ENCODE assay signal across 15 cellular contexts in the genomic region with DNA sequence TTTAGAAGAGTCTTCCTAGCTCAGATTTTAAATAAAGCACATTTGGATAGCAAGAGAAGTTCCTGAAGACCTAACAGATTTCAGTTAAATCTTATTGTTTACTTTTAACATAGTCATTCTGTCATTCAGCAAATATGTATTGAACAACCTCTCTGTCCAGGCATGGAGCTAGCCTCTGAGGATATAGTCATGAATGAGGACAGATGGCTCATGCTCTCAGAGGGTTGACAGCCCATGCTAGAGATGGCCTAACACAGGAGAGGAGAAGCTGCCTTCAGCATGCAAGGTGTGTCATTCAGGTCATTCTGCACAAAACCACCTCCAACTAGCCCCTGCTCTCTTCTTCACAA. TPM values are rescaled to one million over a fixed set of nuclear protein-coding genes. Genes with fewer than 3 reads are reported as not detected.
DNase-seq lines count a peak whose midpoint lies in the region; TF ChIP-seq lines count a peak whose summit lies in the region.
"Had no signal": no experiment of that assay in that cellular context is flagged by ENCODE, and none has a peak within 500 bp of the region (broad histone marks: within the 10 kb centered on the region; RNA-seq: fewer than 3 reads in every experiment).

No MANE protein-coding gene starts in this region.

- H3F3A ChIP-seq in SK-N-SH (replicated peaks; ENCODE audit: insufficient read depth) = peaks cover 9% of the 10 kb centered on the region

- H3K27me3 Mint-ChIP-seq in nephron progenitor cell (ENCODE audit: low read depth, poor library complexity) = peaks cover 91% of the 10 kb centered on the region

- no peak for TF ChIP-seq EP300 in SK-N-SH (IDR thresholded peaks at IDR 0.05; ENCODE audit: borderline replicate concordance in 1 of 2, low read depth in 1 of 2, low read length in 1 of 2)

- H3K27ac Mint-ChIP-seq in nephron progenitor cell = no peak overlapping the region
- H3K27ac Mint-ChIP-seq: activated naive CD8-positive, alpha-beta T cell treated with anti-CD3 and anti-CD28 coated beads, Interleukin-2, amount 50 U/mL, for 24 hours; effector memory CD8-positive, alpha-beta T cell had no signal

- peaks cover 9% of the 10 kb centered on the region; the same call in 1 of the 2 replicates for H3K79me2 ChIP-seq in SK-N-SH (ENCODE audit: insufficient read depth)

- no peaks in the 10 kb centered on the region for H3K9me3 Mint-ChIP-seq in nephron progenitor cell
- H3K9me3 Mint-ChIP-seq: activated naive CD8-positive, alpha-beta T cell treated with anti-CD3 and anti-CD28 coated beads, Interleukin-2, amount 50 U/mL, for 24 hours had no signal

- no peak overlapping the region for H3K9ac ChIP-seq in SK-N-SH

- H3K4me3 ChIP-seq in LNCaP clone FGC (ENCODE audit: low read depth, low read length) = no peak overlapping the region
- no peak overlapping the region for H3K4me3 ChIP-seq in SK-N-SH (ENCODE audit: low read depth in 2 of 2, low read length in 1 of 2)
- H3K4me3 ChIP-seq in fibroblast of villous mesenchyme (ENCODE audit: low read depth, low read length) = no peak overlapping the region
- H3K4me3 ChIP-seq: prostate gland had no signal

- H3K4me3 Mint-ChIP-seq in nephron progenitor cell = no peak overlapping the region
- H3K4me3 Mint-ChIP-seq: activated naive CD8-positive, alpha-beta T cell treated with anti-CD3 and anti-CD28 coated beads, Interleukin-2, amount 50 U/mL, for 24 hours; effector memory CD8-positive, alpha-beta T cell had no signal

- DNase-seq in COR-L47 (lab: John Stamatoyannopoulos, UW) = peak; percentile 23
- DNase-seq in LNCaP clone FGC (ENCODE audit: low read depth) = peak; percentile 79
- no peak for DNase-seq in SK-N-SH
- peak; percentile 42 for DNase-seq in fibroblast of villous mesenchyme (ENCODE audit: low read depth)
- DNase-seq in COLO829 (ENCODE audit: low spot score) = no peak
- DNase-seq in NCI-H345 treated with DMSO at 0.1 percent for 48 hours (lab: John Stamatoyannopoulos, UW; ENCODE audit: unreplicated experiment) = no peak
- DNase-seq in nephron progenitor cell = no peak
- DNase-seq in OCI-M1 (lab: John Stamatoyannopoulos, UW) = no peak
- DNase-seq: activated naive CD8-positive, alpha-beta T cell treated with anti-CD3 and anti-CD28 coated beads, Interleukin-2, amount 50 U/mL, for 24 hours; effector memory CD8-positive, alpha-beta T cell; NCI-H146; stimulated activated CD4-positive, alpha-beta T cell treated with anti-CD3 and anti-CD28 coated beads, Interleukin-4, amount 100 ng/mL, for 1 hour; stimulated activated naive CD4-positive, alpha-beta T cell treated with Interleukin-2 at 50 U/mL for 16 hours; T-helper 9 cell had no signal

- no peak for TF ChIP-seq CTCF in LNCaP clone FGC (IDR thresholded peaks at IDR 0.05; ENCODE audit: control insufficient read depth, extremely low read depth, insufficient read depth)
- TF ChIP-seq CTCF in SK-N-SH (IDR thresholded peaks at IDR 0.05) = no peak
- TF ChIP-seq CTCF in fibroblast of villous mesenchyme (IDR thresholded peaks at IDR 0.05; ENCODE audit: insufficient read depth, low read depth, low read length) = no peak
- TF ChIP-seq CTCF in nephron progenitor cell (IDR thresholded peaks at IDR 0.05) = no peak

- peaks cover 10% of the 10 kb centered on the region for H3K4me1 Mint-ChIP-seq in nephron progenitor cell
- H3K4me1 Mint-ChIP-seq: activated naive CD8-positive, alpha-beta T cell treated with anti-CD3 and anti-CD28 coated beads, Interleukin-2, amount 50 U/mL, for 24 hours had no signal

- CTCF ChIA-PET in SK-N-SH (lab: Yijun Ruan, JAX) = interaction anchor here (1.0 kb wide), 1 partner anchor 9 kb away, joined by 4 read pairs; no protein-coding TSS in a partner anchor

- no peaks in the 10 kb centered on the region for H3K36me3 Mint-ChIP-seq in nephron progenitor cell (ENCODE audit: low read depth)

- no peaks in the 10 kb centered on the region for H3K36me3 ChIP-seq in SK-N-SH (replicated peaks in 1 of 2; ENCODE audit: control insufficient read depth in 1 of 2, insufficient read depth in 2 of 2, low read length in 1 of 2)
- H3K36me3 ChIP-seq: prostate gland had no signal

- H3K27ac ChIP-seq in SK-N-SH (ENCODE audit: low read depth in 2 of 2, low read length in 1 of 2) = peak overlapping the region in 1 of 2 experiments; percentile 54; a peak in 2 of 4 replicates
- H3K27ac ChIP-seq: prostate gland had no signal

- peak overlapping the region; percentile 57 for H3K4me2 ChIP-seq in SK-N-SH

- TF ChIP-seq RAD21 in SK-N-SH (IDR thresholded peaks at IDR 0.05; ENCODE audit: low read length) = no peak

- peaks cover 0 to 11% of the 10 kb centered on the region in 2 experiments; a peak in 2 of 4 replicates for H3K4me1 ChIP-seq in SK-N-SH (ENCODE audit: control insufficient read depth in 1 of 2, insufficient read depth in 2 of 2, low read depth in 1 of 2, low read length in 1 of 2)
- H3K4me1 ChIP-seq: prostate gland had no signal

- H4K20me1 ChIP-seq in SK-N-SH (ENCODE audit: insufficient read depth) = no peaks in the 10 kb centered on the region

- POLR2A ChIA-PET in SK-N-SH (lab: Yijun Ruan, JAX) = no interaction called here

- H3K9me2 ChIP-seq in SK-N-SH = no peaks in the 10 kb centered on the region

- no peaks in the 10 kb centered on the region for H3K9me3 ChIP-seq in SK-N-SH
- H3K9me3 ChIP-seq: prostate gland had no signal

- no peaks in the 10 kb centered on the region for H3K27me3 ChIP-seq in SK-N-SH (ENCODE audit: insufficient read depth)

- no peak overlapping the region for H2AFZ ChIP-seq in SK-N-SH (ENCODE audit: low read depth)

TF ChIP-seq in SK-N-SH, 30 proteins besides CTCF, POLR2A, EP300 and RAD21:
- TF ChIP-seq FOSL2 (IDR thresholded peaks at IDR 0.05; ENCODE audit: borderline replicate concordance, low read depth) (no peak), TCF12 (IDR thresholded peaks at IDR 0.05) (peak; percentile 57), RFX5 (IDR thresholded peaks at IDR 0.05; ENCODE audit: low read length) (no peak), SIN3A (IDR thresholded peaks at IDR 0.05; ENCODE audit: borderline replicate concordance, low read depth, low read length) (no peak), GATA2 (CRISPR knock-in tag; IDR thresholded peaks at IDR 0.05) (no peak), JUND (IDR thresholded peaks at IDR 0.05) (peak; percentile 31; the same call in 1 of the 2 replicates), FOXM1 (IDR thresholded peaks at IDR 0.05; ENCODE audit: low read depth) (peak; percentile 66; the same call in 1 of the 2 replicates), EZH2phosphoT487 (IDR thresholded peaks at IDR 0.05; ENCODE audit: borderline replicate concordance, low read depth) (no peak), RCOR1 (IDR thresholded peaks at IDR 0.05; ENCODE audit: low read length) (no peak), MXI1 (IDR thresholded peaks at IDR 0.05; ENCODE audit: low read depth, low read length) (no peak), GABPA (IDR thresholded peaks at IDR 0.05; ENCODE audit: low read depth) (no peak)
- TF ChIP-seq, protein P1, sequence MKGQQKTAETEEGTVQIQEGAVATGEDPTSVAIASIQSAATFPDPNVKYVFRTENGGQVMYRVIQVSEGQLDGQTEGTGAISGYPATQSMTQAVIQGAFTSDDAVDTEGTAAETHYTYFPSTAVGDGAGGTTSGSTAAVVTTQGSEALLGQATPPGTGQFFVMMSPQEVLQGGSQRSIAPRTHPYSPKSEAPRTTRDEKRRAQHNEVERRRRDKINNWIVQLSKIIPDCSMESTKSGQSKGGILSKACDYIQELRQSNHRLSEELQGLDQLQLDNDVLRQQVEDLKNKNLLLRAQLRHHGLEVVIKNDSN (IDR thresholded peaks at IDR 0.05; ENCODE audit: borderline replicate concordance, low read depth) = no peak
- TF ChIP-seq, protein P2, sequence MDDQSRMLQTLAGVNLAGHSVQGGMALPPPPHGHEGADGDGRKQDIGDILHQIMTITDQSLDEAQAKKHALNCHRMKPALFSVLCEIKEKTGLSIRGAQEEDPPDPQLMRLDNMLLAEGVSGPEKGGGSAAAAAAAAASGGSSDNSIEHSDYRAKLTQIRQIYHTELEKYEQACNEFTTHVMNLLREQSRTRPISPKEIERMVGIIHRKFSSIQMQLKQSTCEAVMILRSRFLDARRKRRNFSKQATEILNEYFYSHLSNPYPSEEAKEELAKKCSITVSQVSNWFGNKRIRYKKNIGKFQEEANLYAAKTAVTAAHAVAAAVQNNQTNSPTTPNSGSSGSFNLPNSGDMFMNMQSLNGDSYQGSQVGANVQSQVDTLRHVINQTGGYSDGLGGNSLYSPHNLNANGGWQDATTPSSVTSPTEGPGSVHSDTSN (IDR thresholded peaks at IDR 0.05) = peak; percentile 31; the same call in 1 of the 2 replicates
- TF ChIP-seq, protein P3, sequence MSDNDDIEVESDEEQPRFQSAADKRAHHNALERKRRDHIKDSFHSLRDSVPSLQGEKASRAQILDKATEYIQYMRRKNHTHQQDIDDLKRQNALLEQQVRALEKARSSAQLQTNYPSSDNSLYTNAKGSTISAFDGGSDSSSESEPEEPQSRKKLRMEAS (IDR thresholded peaks at IDR 0.05; ENCODE audit: low read depth) = no peak
TF ChIP-seq in SK-N-SH: peak in this region for 4.

RNA-seq across cellular contexts. Expression of a gene that starts 6.2 kb away (rescaled TPM):
- polyA plus RNA-seq in SK-N-SH (2012; rRNA removed) = 5.0 and 7.3 TPM in 2 replicates
- 3.4 and 7.4 TPM in 2 replicates for polyA plus RNA-seq in SK-N-SH (2012; cell fraction: cytosol; rRNA removed)
- 6.0 and 6.7 TPM in 2 replicates for polyA plus RNA-seq in SK-N-SH (2012; cell fraction: nucleus; rRNA removed)
- total RNA-seq in fibroblast of villous mesenchyme = 7.4 and 10.4 TPM in 2 replicates

Comparison
In these comparisons a context has a peak if more than half of its experiments do, and no peak if none do; other contexts are left out.
1. DNase-seq: peak in COR-L47 (single experiment), LNCaP clone FGC (single experiment) and fibroblast of villous mesenchyme (single experiment); none in SK-N-SH (single experiment), COLO829 (single experiment), NCI-H345 treated with DMSO at 0.1 percent for 48 hours (single experiment), nephron progenitor cell (single experiment) and OCI-M1 (single experiment).